8 cellular contexts compared by ENCODE assay signal in the genomic region with DNA sequence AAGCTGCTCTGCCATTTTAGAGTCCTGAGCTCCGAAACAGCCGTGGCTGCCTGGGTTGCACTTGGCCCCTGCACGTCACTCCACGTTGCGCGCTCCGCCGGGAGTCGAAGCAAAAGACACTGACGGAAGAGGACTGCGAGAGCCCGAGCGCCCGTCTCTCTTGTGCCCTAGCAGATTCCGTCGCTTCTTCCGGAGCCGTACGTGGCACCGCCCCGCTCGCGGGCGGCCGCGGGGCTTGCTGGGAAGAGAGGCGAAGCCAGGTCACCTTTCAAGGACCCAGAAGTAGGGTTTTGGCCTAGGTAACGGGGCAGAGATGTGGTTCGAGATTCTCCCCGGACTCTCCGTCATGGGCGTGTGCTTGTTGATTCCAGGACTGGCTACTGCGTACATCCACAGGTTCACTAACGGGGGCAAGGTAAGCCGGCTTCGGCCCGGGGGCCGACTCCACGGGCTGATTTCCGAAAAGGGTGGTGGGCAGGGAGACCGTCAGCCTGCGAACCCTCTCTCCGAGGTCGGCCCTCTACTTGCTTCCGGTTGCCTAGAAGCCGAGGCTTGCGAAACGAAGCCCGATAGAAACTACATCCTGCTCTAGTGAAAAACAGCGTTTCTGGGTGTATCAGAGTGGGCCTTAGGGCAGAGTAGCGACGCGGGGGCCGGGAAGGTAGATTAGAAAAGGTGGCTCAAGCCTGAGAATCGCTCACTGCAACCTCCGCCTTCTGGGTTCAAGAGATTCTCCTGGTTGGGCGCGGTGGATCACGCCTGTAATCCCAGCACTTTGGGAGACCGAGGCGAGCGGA. TPM values are rescaled to one million over a fixed set of nuclear protein-coding genes. Genes with fewer than 3 reads are reported as not detected.
A peak's percentile ranks its signal among the peaks of the same experiment; 100 is the strongest.
DNase-seq lines count a peak whose midpoint lies in the region; ATAC-seq, FAIRE-seq and TF ChIP-seq lines count a peak whose summit lies in the region.

TSS of gene NDUFA1 (plus strand) at position 234 of the 797 bp plus-strand sequence. CDS start at position 314, 80 bp downstream.
TSS of gene RNF113A (minus strand) at position 135 of the 797 bp plus-strand sequence. CDS start at position 15, 120 bp downstream.

- peak within 1 kb of the TSS; percentile 97 for H3K4me3 Mint-ChIP-seq in T-helper 17 cell

- H3K27me3 ChIP-seq in left ventricle myocardium inferior (ENCODE audit: low read depth), result no peaks in the 10 kb centered on the region
- no peaks in the 10 kb centered on the region for H3K27me3 ChIP-seq in psoas muscle (ENCODE audit: insufficient read depth in 3 of 3, low read length in 2 of 3)

- H3K4me1 Mint-ChIP-seq in T-helper 17 cell, result peaks cover 11% of the 10 kb centered on the region

- H3K4me1 ChIP-seq in left ventricle myocardium inferior, result peaks cover 21% of the 10 kb centered on the region
- H3K4me1 ChIP-seq in psoas muscle, result peaks cover 13% of the 10 kb centered on the region

- FAIRE-seq in urothelium cell line (lab: Jason Lieb, UNC), result no peak

- H3K27me3 Mint-ChIP-seq in T-helper 17 cell, result no peaks in the 10 kb centered on the region

- DNase-seq in NCI-H1694 treated with DMSO at 0.1 percent for 48 hours (lab: John Stamatoyannopoulos, UW) (peak; percentile 72), T-helper 17 cell (peak; percentile 69 to 76 (median 76)), amygdala (lab: John Stamatoyannopoulos, UW) (peak; percentile 2 to 87 (median 66)), left ventricle myocardium inferior (peak; percentile 82), psoas muscle (peak; percentile 85 to 92), urothelium cell line (ENCODE audit: low spot score) (peak; percentile 70)

- ATAC-seq in HG02870 (IDR thresholded peaks at IDR 0.05; ENCODE audit: unreplicated experiment), result peak; percentile 85
- ATAC-seq in T-helper 17 cell, result peak; percentile 91
- peak; percentile 97 to 98 (median 98) for ATAC-seq in psoas muscle

- intact Hi-C loops in left ventricle myocardium inferior (cut with micrococcal nuclease) (no loop called here), psoas muscle (cut with DNase I) (loop anchor here in 1 of 2 donors (2.0 to 5.0 kb wide), 2 partner anchors 17 to 79 kb away; partner anchors contain the start of gene RPL39)

- no peaks in the 10 kb centered on the region for H3K36me3 Mint-ChIP-seq in T-helper 17 cell (ENCODE audit: low read depth)

- peaks cover 14% of the 10 kb centered on the region for H3K36me3 ChIP-seq in left ventricle myocardium inferior
- peaks cover 0 to 16% of the 10 kb centered on the region in 2 donors for H3K36me3 ChIP-seq in psoas muscle (ENCODE audit: insufficient read depth in 1 of 2, low read depth in 1 of 2)

- H3K4me3 ChIP-seq in left ventricle myocardium inferior (peak within 1 kb of the TSS; percentile 77), psoas muscle (peak within 1 kb of the TSS; percentile 61)

- no peak for TF ChIP-seq CTCF in left ventricle myocardium inferior (IDR thresholded peaks at IDR 0.05; ENCODE audit: borderline replicate concordance)
- TF ChIP-seq CTCF in psoas muscle (IDR thresholded peaks at IDR 0.05), result no peak

- H3K27ac ChIP-seq in left ventricle myocardium inferior (replicated peaks), result peak within 1 kb of the TSS; percentile 93
- H3K27ac ChIP-seq in psoas muscle, result peak within 1 kb of the TSS; percentile 91

- H3K9me3 ChIP-seq in T-helper 17 cell (ENCODE audit: control insufficient read depth, low read length, poor library complexity, severe bottlenecking) (no peaks in the 10 kb centered on the region), left ventricle myocardium inferior (replicated peaks) (no peaks in the 10 kb centered on the region), psoas muscle (no peaks in the 10 kb centered on the region)

- 0 to 35% (median 0%) methylated on average over 44 to 62 of the region's 62 CpGs for WGBS in psoas muscle, 3 donors

- TF ChIP-seq POLR2A in GM15510 (IDR thresholded peaks at IDR 0.05; ENCODE audit: borderline replicate concordance, extremely low read depth, insufficient read length), result peak; percentile 81

- peak within 1 kb of the TSS; percentile 99 for H3K27ac Mint-ChIP-seq in T-helper 17 cell

RNA-seq across cellular contexts. Expression of gene NDUFA1, which starts in this region (rescaled TPM):
- total RNA-seq in T-helper 17 cell (10 to 100 TPM; 51.3 to 61.0 TPM), left ventricle myocardium inferior (584 TPM), psoas muscle (100 to 1,000 TPM; 194 to 237 (median 217) TPM)
- 100 to 1,000 TPM; 235 to 327 (median 282) TPM for polyA plus RNA-seq in psoas muscle

RNA-seq across cellular contexts. Expression of gene RNF113A, which starts in this region (rescaled TPM):
- total RNA-seq in T-helper 17 cell (10 to 100 TPM; 27.7 to 31.1 TPM), left ventricle myocardium inferior (9.3 TPM), psoas muscle (1 to 10 TPM; 5.5 to 9.7 (median 8.1) TPM)
- 10 to 100 TPM; 11.7 to 15.7 (median 14.8) TPM for polyA plus RNA-seq in psoas muscle

Comparison
In these comparisons a context has a peak if more than half of its experiments do, and no peak if none do; other contexts are left out.
1. Peak in every context shown above with its lines: DNase-seq, ATAC-seq, H3K4me3 ChIP-seq and H3K27ac ChIP-seq.